ENCODE assay signal across 11 cellular contexts in genomic region chr6:30591008-30591407, GRCh38. TPM values are rescaled to one million over a fixed set of nuclear protein-coding genes. Genes with fewer than 3 reads are reported as not detected.
A peak's percentile ranks its signal among the peaks of the same experiment; 100 is the strongest.
DNase-seq lines count a peak whose midpoint lies in the region; TF ChIP-seq lines count a peak whose summit lies in the region.
"Had no signal": no experiment of that assay in that cellular context is flagged by ENCODE, and none has a peak within 500 bp of the region (broad histone marks: within the 10 kb centered on the region; RNA-seq: fewer than 3 reads in every experiment).

No MANE protein-coding gene starts in this region.

- peak overlapping the region; percentile 79 to 92 (median 85) for H3K27ac Mint-ChIP-seq in nephron

- POLR2A ChIA-PET in AG04450 (lab: Yijun Ruan, JAX), result interaction anchor here (0.7 to 1.9 kb wide), 6 partner anchors 10 to 128 kb away, joined by 3 to 15 read pairs (median 10); partner anchors contain the start of gene ABCF1

- TF ChIP-seq CTCF in AG04450 (IDR thresholded peaks at IDR 0.05; ENCODE audit: low read depth, low read length) (no peak), nephron (IDR thresholded peaks at IDR 0.05; ENCODE audit: unreplicated experiment in 3 of 3) (no peak)

- H3K27me3 ChIP-seq in AG04450 (ENCODE audit: control insufficient read depth, insufficient read depth, low read length), result no peaks in the 10 kb centered on the region

- CTCF ChIA-PET in AG04450 (lab: Charles Lee), result interaction anchor here (0.7 to 1.3 kb wide), 4 partner anchors 14 to 126 kb away, joined by 3 to 5 read pairs (median 4); partner anchors contain the start of gene MDC1

- peaks cover 9% of the 10 kb centered on the region for H3K4me1 Mint-ChIP-seq in nephron

- peak overlapping the region; percentile 66 for H3K27ac ChIP-seq in AG04450 (ENCODE audit: low read depth, low read length)

- H3K4me3 ChIP-seq in AG04450 (ENCODE audit: low read depth, low read length), result no peak overlapping the region

- peak; percentile 48 for DNase-seq in AG04450 (ENCODE audit: low read depth, low spot score)
- DNase-seq in HT-29 (ENCODE audit: low spot score), result peak; percentile 86
- peak; percentile 33 for DNase-seq in dermis blood vessel endothelial cell
- DNase-seq in NCI-H82 treated with DMSO at 0.1 percent for 48 hours (lab: John Stamatoyannopoulos, UW; ENCODE audit: unreplicated experiment), result no peak
- DNase-seq in HuH-7.5 (ENCODE audit: low spot score), result no peak
- DNase-seq in SW 1271 (lab: John Stamatoyannopoulos, UW), result no peak
- DNase-seq in NCI-H2081 (lab: John Stamatoyannopoulos, UW), result no peak
- DNase-seq: activated CD4-positive, alpha-beta T cell treated with anti-CD3 and anti-CD28 coated beads, Interleukin-2, amount 50 U/mL, for 1 hour; NCI-H2081 treated with DMSO at 0.1 percent for 48 hours; nucleus accumbens had no signal

- H3K27me3 Mint-ChIP-seq in nephron (ENCODE audit: low read depth), result no peaks in the 10 kb centered on the region

- no peaks in the 10 kb centered on the region for H3K9me3 Mint-ChIP-seq in nephron

- H3K36me3 Mint-ChIP-seq in nephron (ENCODE audit: low read depth), result peaks cover 60% of the 10 kb centered on the region

- no peak overlapping the region for H3K4me3 Mint-ChIP-seq in nephron

- no peaks in the 10 kb centered on the region; the same call in 1 of the 2 replicates for H3K9me3 ChIP-seq in AG04450 (ENCODE audit: control insufficient read depth, insufficient read depth, low read length)

RNA-seq across cellular contexts. Expression of gene ABCF1, which starts 19.8 kb away (rescaled TPM):
- polyA plus RNA-seq in AG04450 (2011; rRNA removed), result 32.3 and 38.7 TPM in 2 replicates
- 75.5 and 88.4 TPM in 2 replicates for polyA minus RNA-seq in AG04450 (2011; rRNA and poly(A)+ RNA removed)
- total RNA-seq in HT-29 (2014; rRNA removed; shearing (Covaris generic)), result 57.3 and 73.4 TPM in 2 replicates
- 49.5 and 70.3 TPM in 2 replicates for total RNA-seq in dermis blood vessel endothelial cell

RNA-seq across cellular contexts. Expression of gene PPP1R10, which starts 26.0 kb away (rescaled TPM):
- polyA plus RNA-seq in AG04450 (2011; rRNA removed), result 32.9 and 43.2 TPM in 2 replicates
- polyA minus RNA-seq in AG04450 (2011; rRNA and poly(A)+ RNA removed), result 130 and 148 TPM in 2 replicates
- total RNA-seq in HT-29 (2014; rRNA removed; shearing (Covaris generic)), result 50.3 and 51.5 TPM in 2 replicates
- 19.4 and 20.0 TPM in 2 replicates for total RNA-seq in dermis blood vessel endothelial cell

RNA-seq across cellular contexts. Expression of gene MRPS18B, which starts 26.6 kb away (rescaled TPM):
- 56.6 and 59.8 TPM in 2 replicates for polyA plus RNA-seq in AG04450 (2011; rRNA removed)
- 40.5 and 47.8 TPM in 2 replicates for polyA minus RNA-seq in AG04450 (2011; rRNA and poly(A)+ RNA removed)
- total RNA-seq in HT-29 (2014; rRNA removed; shearing (Covaris generic)), result 55.4 and 66.8 TPM in 2 replicates
- 37.9 and 41.0 TPM in 2 replicates for total RNA-seq in dermis blood vessel endothelial cell

RNA-seq across cellular contexts. Expression of gene PRR3, which starts 33.9 kb away (rescaled TPM):
- 26.8 and 27.3 TPM in 2 replicates for polyA plus RNA-seq in AG04450 (2011; rRNA removed)
- 33.7 and 37.1 TPM in 2 replicates for polyA minus RNA-seq in AG04450 (2011; rRNA and poly(A)+ RNA removed)
- 5.1 and 7.7 TPM in 2 replicates for total RNA-seq in HT-29 (2014; rRNA removed; shearing (Covaris generic))
- total RNA-seq in dermis blood vessel endothelial cell, result 2.9 and 3.5 TPM in 2 replicates

RNA-seq across cellular contexts. Expression of gene GNL1, which starts 34.7 kb away (rescaled TPM):
- polyA plus RNA-seq in AG04450 (2011; rRNA removed), result 41.7 and 50.0 TPM in 2 replicates
- polyA minus RNA-seq in AG04450 (2011; rRNA and poly(A)+ RNA removed), result 54.3 and 61.5 TPM in 2 replicates
- 72.9 and 73.4 TPM in 2 replicates for total RNA-seq in HT-29 (2014; rRNA removed; shearing (Covaris generic))
- 53.1 and 63.0 TPM in 2 replicates for total RNA-seq in dermis blood vessel endothelial cell

Comparison
In these comparisons a context has a peak if more than half of its experiments do, and no peak if none do; other contexts are left out.
1. DNase-seq: peak in AG04450 (single experiment), HT-29 (single experiment) and dermis blood vessel endothelial cell (single experiment); none in NCI-H82 treated with DMSO at 0.1 percent for 48 hours (single experiment), HuH-7.5 (single experiment), SW 1271 (0 of 2) and NCI-H2081 (0 of 2).